ENCODE assay signal across 10 cellular contexts in the genomic region with DNA sequence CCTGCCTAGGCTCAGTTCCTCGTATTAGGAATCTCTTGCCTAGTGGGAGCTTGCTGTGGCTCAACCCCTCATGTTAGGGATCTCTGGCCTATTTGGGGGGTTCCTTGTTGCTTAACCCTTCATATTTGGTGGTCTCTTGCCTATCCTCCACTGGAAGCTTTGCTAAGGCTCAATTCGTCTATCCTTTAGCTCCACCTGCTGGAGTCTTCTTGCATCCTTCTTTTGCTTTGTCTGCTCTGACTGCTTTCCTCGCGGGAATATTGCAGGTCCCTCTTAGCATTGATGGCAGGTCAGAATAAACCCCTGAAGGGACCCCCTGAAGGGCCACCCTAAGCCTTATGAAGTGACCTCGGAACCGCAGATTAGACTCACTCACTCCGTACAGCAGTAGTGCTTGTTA.
DNase-seq lines count a peak whose midpoint lies in the region; ATAC-seq lines count a peak whose summit lies in the region.
"Had no signal": no experiment of that assay in that cellular context is flagged by ENCODE, and none has a peak within 500 bp of the region (broad histone marks: within the 10 kb centered on the region; RNA-seq: fewer than 3 reads in every experiment).

No MANE protein-coding gene starts in this region.

- ATAC-seq in naive thymus-derived CD4-positive, alpha-beta T cell = no peak

- no peak overlapping the region for H3K4me3 Mint-ChIP-seq in naive thymus-derived CD4-positive, alpha-beta T cell
- H3K4me3 Mint-ChIP-seq: B cell had no signal

- intact Hi-C loops in naive thymus-derived CD4-positive, alpha-beta T cell (cut with micrococcal nuclease) = no loop called here

- no peaks in the 10 kb centered on the region for H3K36me3 Mint-ChIP-seq in naive thymus-derived CD4-positive, alpha-beta T cell

- H3K36me3 ChIP-seq in naive thymus-derived CD4-positive, alpha-beta T cell (ENCODE audit: control insufficient read depth in 2 of 3, insufficient read depth in 3 of 3, low read length in 3 of 3) = no peaks in the 10 kb centered on the region
- H3K36me3 ChIP-seq: uterus had no signal

- CTCF ChIA-PET in naive thymus-derived CD4-positive, alpha-beta T cell (lab: Charles Lee) = no interaction called here

- H3K27ac Mint-ChIP-seq in naive thymus-derived CD4-positive, alpha-beta T cell = no peak overlapping the region
- H3K27ac Mint-ChIP-seq: B cell had no signal

- no peak overlapping the region for H3K27ac ChIP-seq in naive thymus-derived CD4-positive, alpha-beta T cell (ENCODE audit: low read depth, low read length)
- H3K27ac ChIP-seq: uterus had no signal

- H3K27me3 Mint-ChIP-seq in naive thymus-derived CD4-positive, alpha-beta T cell = no peaks in the 10 kb centered on the region
- H3K27me3 Mint-ChIP-seq: B cell had no signal

- POLR2A ChIA-PET in naive thymus-derived CD4-positive, alpha-beta T cell (lab: Charles Lee) = no interaction called here

- no peaks in the 10 kb centered on the region for H3K27me3 ChIP-seq in naive thymus-derived CD4-positive, alpha-beta T cell (ENCODE audit: control insufficient read depth in 2 of 2, insufficient read depth in 2 of 2, low read length in 2 of 2)
- H3K27me3 ChIP-seq: uterus had no signal

- DNase-seq in NCI-H146 (lab: John Stamatoyannopoulos, UW) (peak; percentile 41), NCI-H146 treated with DMSO at 0.1 percent for 48 hours (lab: John Stamatoyannopoulos, UW; ENCODE audit: unreplicated experiment) (no peak), NCI-H1930 (lab: John Stamatoyannopoulos, UW) (peak; percentile 12 to 33), cerebellar cortex (ENCODE audit: low spot score) (peak; percentile 30), pons (ENCODE audit: low spot score) (peak; percentile 46), dedifferentiated amniotic fluid mesenchymal stem cell (ENCODE audit: extremely low spot score) (no peak)
- DNase-seq in activated CD4-positive, alpha-beta T cell treated with anti-CD3 and anti-CD28 coated beads for 4 hours = no peak
- DNase-seq in naive thymus-derived CD4-positive, alpha-beta T cell = no peak
- DNase-seq: uterus had no signal

- no peaks in the 10 kb centered on the region for H3K4me1 Mint-ChIP-seq in naive thymus-derived CD4-positive, alpha-beta T cell
- H3K4me1 Mint-ChIP-seq: B cell had no signal

- peaks cover 0 to 19% (median 0%) of the 10 kb centered on the region in 3 experiments for H3K9me3 ChIP-seq in naive thymus-derived CD4-positive, alpha-beta T cell (ENCODE audit: control insufficient read depth in 2 of 3, low read length in 3 of 3)
- H3K9me3 ChIP-seq: uterus had no signal

- H3K4me3 ChIP-seq in naive thymus-derived CD4-positive, alpha-beta T cell (ENCODE audit: low read length) = no peak overlapping the region
- H3K4me3 ChIP-seq: uterus had no signal

- peaks cover 12 to 44% (median 20%) of the 10 kb centered on the region in 11 donors for H3K9me3 Mint-ChIP-seq in naive thymus-derived CD4-positive, alpha-beta T cell

- no peaks in the 10 kb centered on the region for H3K4me1 ChIP-seq in naive thymus-derived CD4-positive, alpha-beta T cell (ENCODE audit: control insufficient read depth in 2 of 2, insufficient read depth in 2 of 2, low read length in 2 of 2)
- H3K4me1 ChIP-seq: uterus had no signal

Comparison
In these comparisons a context has a peak if more than half of its experiments do, and no peak if none do; other contexts are left out.
1. DNase-seq: peak in NCI-H146 (single experiment), NCI-H1930 (2 of 2), cerebellar cortex (single experiment) and pons (single experiment); none in NCI-H146 treated with DMSO at 0.1 percent for 48 hours (single experiment), activated CD4-positive, alpha-beta T cell treated with anti-CD3 and anti-CD28 coated beads for 4 hours (0 of 2), naive thymus-derived CD4-positive, alpha-beta T cell (0 of 9) and dedifferentiated amniotic fluid mesenchymal stem cell (single experiment).